Comparison of ENCODE assay signal across 1 cellular context in the genomic region with DNA sequence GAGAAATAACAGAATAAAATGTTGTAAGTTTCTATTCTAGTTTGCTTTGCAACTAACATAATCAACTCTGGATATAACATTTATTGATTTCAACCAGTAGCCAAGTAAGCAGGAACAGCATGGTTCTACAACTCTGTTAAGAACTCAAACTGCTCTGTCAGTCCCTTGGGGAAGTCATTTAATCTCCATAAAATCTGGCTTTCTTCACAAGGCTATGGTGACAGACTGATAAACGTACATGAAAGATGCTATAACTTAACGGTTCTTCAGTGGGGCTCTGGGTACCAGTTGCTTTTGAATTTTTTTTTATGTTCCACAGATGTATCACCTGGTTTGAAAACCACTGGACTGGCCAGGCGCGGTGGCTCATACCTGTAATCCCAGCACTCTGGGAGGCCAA.
TF ChIP-seq lines count a peak whose summit lies in the region.

No MANE protein-coding gene starts in this region.

TF ChIP-seq in IMR-90, 13 proteins besides CTCF, POLR2A, EP300 and RAD21:
- TF ChIP-seq MAFK (IDR thresholded peaks at IDR 0.05; ENCODE audit: low read depth, low read length) (no peak), MXI1 (IDR thresholded peaks at IDR 0.05; ENCODE audit: borderline replicate concordance, low read depth, low read length) (no peak), CHD1 (IDR thresholded peaks at IDR 0.05; ENCODE audit: low read depth, low read length) (no peak), FOS (IDR thresholded peaks at IDR 0.05; ENCODE audit: low read depth, low read length) (no peak), BHLHE40 (IDR thresholded peaks at IDR 0.05; ENCODE audit: low read depth, low read length) (no peak), RCOR1 (IDR thresholded peaks at IDR 0.05; ENCODE audit: insufficient replicate concordance, low read length) (no peak), MAZ (IDR thresholded peaks at IDR 0.05; ENCODE audit: borderline replicate concordance, low read depth, low read length) (no peak), CEBPB (IDR thresholded peaks at IDR 0.05; ENCODE audit: low read depth, low read length) (no peak), NFE2L2 (IDR thresholded peaks at IDR 0.05; ENCODE audit: low read depth, low read length) (no peak), RFX5 (IDR thresholded peaks at IDR 0.05; ENCODE audit: low read depth, low read length) (no peak), SMC3 (IDR thresholded peaks at IDR 0.05; ENCODE audit: low read depth, low read length) (no peak)
- TF ChIP-seq, protein P1, sequence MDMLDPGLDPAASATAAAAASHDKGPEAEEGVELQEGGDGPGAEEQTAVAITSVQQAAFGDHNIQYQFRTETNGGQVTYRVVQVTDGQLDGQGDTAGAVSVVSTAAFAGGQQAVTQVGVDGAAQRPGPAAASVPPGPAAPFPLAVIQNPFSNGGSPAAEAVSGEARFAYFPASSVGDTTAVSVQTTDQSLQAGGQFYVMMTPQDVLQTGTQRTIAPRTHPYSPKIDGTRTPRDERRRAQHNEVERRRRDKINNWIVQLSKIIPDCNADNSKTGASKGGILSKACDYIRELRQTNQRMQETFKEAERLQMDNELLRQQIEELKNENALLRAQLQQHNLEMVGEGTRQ (IDR thresholded peaks at IDR 0.05; ENCODE audit: low read depth, low read length) = no peak
- TF ChIP-seq, protein P2, sequence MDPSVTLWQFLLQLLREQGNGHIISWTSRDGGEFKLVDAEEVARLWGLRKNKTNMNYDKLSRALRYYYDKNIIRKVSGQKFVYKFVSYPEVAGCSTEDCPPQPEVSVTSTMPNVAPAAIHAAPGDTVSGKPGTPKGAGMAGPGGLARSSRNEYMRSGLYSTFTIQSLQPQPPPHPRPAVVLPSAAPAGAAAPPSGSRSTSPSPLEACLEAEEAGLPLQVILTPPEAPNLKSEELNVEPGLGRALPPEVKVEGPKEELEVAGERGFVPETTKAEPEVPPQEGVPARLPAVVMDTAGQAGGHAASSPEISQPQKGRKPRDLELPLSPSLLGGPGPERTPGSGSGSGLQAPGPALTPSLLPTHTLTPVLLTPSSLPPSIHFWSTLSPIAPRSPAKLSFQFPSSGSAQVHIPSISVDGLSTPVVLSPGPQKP (IDR thresholded peaks at IDR 0.05; ENCODE audit: borderline replicate concordance, low read depth, low read length) = no peak
